27 cellular contexts compared by ENCODE assay signal in genomic region chr3:196298521-196298920, GRCh38. TPM values are rescaled to one million over a fixed set of nuclear protein-coding genes. Genes with fewer than 3 reads are reported as not detected.
"Had no signal": no experiment of that assay in that cellular context is flagged by ENCODE, and none has a peak within 500 bp of the region (broad histone marks: within the 10 kb centered on the region; RNA-seq: fewer than 3 reads in every experiment).

No MANE protein-coding gene starts in this region.

- H3K9me3 ChIP-seq: colonic mucosa, esophagus squamous epithelium, gastrocnemius medialis, heart right ventricle, left lung, lower lobe of right lung, mucosa of descending colon had no signal

- DNase-seq: colonic mucosa; cortex of kidney; effector CD8-positive, alpha-beta T cell; effector memory CD8-positive, alpha-beta T cell; endodermal cell; erythroblast; esophagus squamous epithelium; foreskin fibroblast; foreskin melanocyte; gastrocnemius medialis; glutamatergic neuron; head of caudate nucleus; heart right ventricle; hippocampal formation; left cardiac atrium; left lung; left ventricle myocardium superior; lower lobe of right lung; mesenchymal stem cell; mucosa of descending colon had no signal

- FAIRE-seq: endometrium, islet of Langerhans, keratinocyte had no signal

- H3K4me1 ChIP-seq: colonic mucosa, esophagus squamous epithelium, heart right ventricle, left lung, lower lobe of right lung had no signal

- ATAC-seq: effector memory CD8-positive, alpha-beta T cell; esophagus mucosa; gastrocnemius medialis; heart right ventricle; left cardiac atrium; left lung; left ventricle myocardium superior; lower lobe of right lung; mucosa of descending colon had no signal

- H3K27ac ChIP-seq: colonic mucosa, epithelial cell of prostate, esophagus squamous epithelium, gastrocnemius medialis, heart right ventricle, left lung, lower lobe of right lung had no signal

- H3K36me3 ChIP-seq: colonic mucosa, gastrocnemius medialis, left lung, lower lobe of right lung had no signal

- H3K27me3 ChIP-seq: colonic mucosa, esophagus squamous epithelium, gastrocnemius medialis, heart right ventricle, left lung had no signal

- H3K4me3 ChIP-seq: colonic mucosa, esophagus squamous epithelium, gastrocnemius medialis, heart right ventricle, left lung, lower lobe of right lung, mucosa of descending colon had no signal

RNA-seq across cellular contexts. Expression of gene TM4SF19, which starts 39.7 kb away (rescaled TPM):
- total RNA-seq: endodermal cell, left cardiac atrium, left ventricle myocardium superior, lung microvascular endothelial cell, mesothelial cell of epicardium, mucosa of descending colon had no signal
